Comparison of ENCODE assay signal across 26 cellular contexts in the genomic region with DNA sequence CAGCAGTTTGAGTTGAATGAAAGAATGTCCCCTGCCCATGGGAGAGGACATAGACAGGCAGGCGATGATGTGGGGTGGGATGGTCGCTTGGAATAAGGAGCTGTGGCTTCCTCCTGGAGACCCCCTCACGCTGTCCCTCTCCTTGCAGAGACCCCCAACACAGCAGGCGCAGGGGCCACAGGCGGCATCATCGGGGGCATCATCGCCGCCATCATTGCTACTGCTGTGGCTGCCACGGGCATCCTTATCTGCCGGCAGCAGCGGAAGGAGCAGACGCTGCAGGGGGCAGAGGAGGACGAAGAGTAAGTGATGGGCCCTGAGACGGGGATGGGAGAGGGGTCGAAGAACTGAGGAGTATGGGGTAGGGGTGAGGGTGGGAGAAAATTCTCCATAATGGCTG. TPM values are rescaled to one million over a fixed set of nuclear protein-coding genes. Genes with fewer than 3 reads are reported as not detected.
A peak's percentile ranks its signal among the peaks of the same experiment; 100 is the strongest.
DNase-seq lines count a peak whose midpoint lies in the region; ATAC-seq and TF ChIP-seq lines count a peak whose summit lies in the region.
"Had no signal": no experiment of that assay in that cellular context is flagged by ENCODE, and none has a peak within 500 bp of the region (broad histone marks: within the 10 kb centered on the region; RNA-seq: fewer than 3 reads in every experiment).

No MANE protein-coding gene starts in this region.

- H3K36me3 ChIP-seq in neural progenitor cell: no peaks in the 10 kb centered on the region

- no peak for TF ChIP-seq CTCF in neural progenitor cell (IDR thresholded peaks at IDR 0.05)

- no peak for DNase-seq in activated naive CD8-positive, alpha-beta T cell treated with anti-CD3 and anti-CD28 coated beads, Interleukin-2, amount 10 ng/mL, durations not matched to agents 7 days and 5 days
- no peak for DNase-seq in activated naive CD8-positive, alpha-beta T cell treated with anti-CD3 and anti-CD28 coated beads for 36 hours
- DNase-seq in neural progenitor cell (ENCODE audit: low spot score): no peak
- no peak for DNase-seq in activated naive CD4-positive, alpha-beta T cell treated with anti-CD3 and anti-CD28 coated beads, Interleukin-2, amount 50 U/mL, for 72 hours (ENCODE audit: low spot score in 2 of 2)
- DNase-seq in activated CD4-positive, alpha-beta T cell treated with anti-CD3 and anti-CD28 coated beads for 4 hours: no peak
- no peak for DNase-seq in COLO829 (ENCODE audit: low spot score)
- DNase-seq: ACHN; CD4-positive, alpha-beta T cell; GOT3; KBM-7; MM.1S; NCI-H1048; NCI-H1436; NCI-H187 treated with DMSO at 0.1 percent for 48 hours; NCI-H2107; NCI-H446 treated with DMSO at 0.1 percent for 48 hours; NCI-H526 treated with DMSO at 0.1 percent for 48 hours; OCI-M1; SJCRH30 had no signal

- peaks cover 4% of the 10 kb centered on the region for H3K4me1 Mint-ChIP-seq in activated naive CD8-positive, alpha-beta T cell treated with anti-CD3 and anti-CD28 coated beads, Interleukin-2, amount 10 ng/mL, durations not matched to agents 7 days and 5 days
- peaks cover 4% of the 10 kb centered on the region for H3K4me1 Mint-ChIP-seq in activated naive CD8-positive, alpha-beta T cell treated with anti-CD3 and anti-CD28 coated beads for 36 hours
- H3K4me1 Mint-ChIP-seq in dendritic cell treated with granulocyte-macrophage colony-stimulating factor and Interleukin-4, amounts not matched to agents 40 ng/mL and 50 ng/mL, for 4 days (ENCODE audit: low read depth): peaks cover 4% of the 10 kb centered on the region
- H3K4me1 Mint-ChIP-seq in neural progenitor cell: no peaks in the 10 kb centered on the region

- no peak overlapping the region for H2AFZ ChIP-seq in neural progenitor cell (replicated peaks)

- H3K27me3 Mint-ChIP-seq in activated naive CD8-positive, alpha-beta T cell treated with anti-CD3 and anti-CD28 coated beads, Interleukin-2, amount 10 ng/mL, durations not matched to agents 7 days and 5 days: no peaks in the 10 kb centered on the region
- no peaks in the 10 kb centered on the region for H3K27me3 Mint-ChIP-seq in activated naive CD8-positive, alpha-beta T cell treated with anti-CD3 and anti-CD28 coated beads for 36 hours
- H3K27me3 Mint-ChIP-seq in dendritic cell treated with granulocyte-macrophage colony-stimulating factor and Interleukin-4, amounts not matched to agents 40 ng/mL and 50 ng/mL, for 4 days: no peaks in the 10 kb centered on the region
- H3K27me3 Mint-ChIP-seq in neural progenitor cell (ENCODE audit: insufficient read depth, low read depth): peaks cover 8% of the 10 kb centered on the region
- H3K27me3 Mint-ChIP-seq: CD4-positive, alpha-beta T cell had no signal

- H3K9me3 ChIP-seq in neural progenitor cell (ENCODE audit: low read depth): no peaks in the 10 kb centered on the region
- H3K9me3 ChIP-seq: BLaER1, SJCRH30 had no signal

- H3K79me2 ChIP-seq in neural progenitor cell (ENCODE audit: low read depth): no peaks in the 10 kb centered on the region

- no peaks in the 10 kb centered on the region for H3K27me3 ChIP-seq in neural progenitor cell
- H3K27me3 ChIP-seq: BLaER1, SJCRH30 had no signal

- H4K20me1 ChIP-seq in neural progenitor cell (ENCODE audit: low read depth): peaks cover 9% of the 10 kb centered on the region

- no peak overlapping the region for H3K27ac ChIP-seq in neural progenitor cell
- H3K27ac ChIP-seq: 22Rv1, BLaER1, HL-60, SJCRH30 had no signal

- POLR2A ChIA-PET in activated naive CD8-positive, alpha-beta T cell treated with anti-CD3 and anti-CD28 coated beads, Interleukin-2, amount 10 ng/mL, durations not matched to agents 7 days and 5 days (lab: Charles Lee): no interaction called here

- intact Hi-C loops in dendritic cell treated with granulocyte-macrophage colony-stimulating factor and Interleukin-4, amounts not matched to agents 40 ng/mL and 50 ng/mL, for 4 days (cut with micrococcal nuclease): no loop called here

- no peak overlapping the region for H3K9ac ChIP-seq in neural progenitor cell
- H3K9ac ChIP-seq: BLaER1 had no signal

- H3F3A ChIP-seq in neural progenitor cell (ENCODE audit: low read depth): no peaks in the 10 kb centered on the region

- peak overlapping the region; percentile 19 for H3K27ac Mint-ChIP-seq in activated naive CD8-positive, alpha-beta T cell treated with anti-CD3 and anti-CD28 coated beads, Interleukin-2, amount 10 ng/mL, durations not matched to agents 7 days and 5 days
- no peak overlapping the region for H3K27ac Mint-ChIP-seq in activated naive CD8-positive, alpha-beta T cell treated with anti-CD3 and anti-CD28 coated beads for 36 hours
- H3K27ac Mint-ChIP-seq in dendritic cell treated with granulocyte-macrophage colony-stimulating factor and Interleukin-4, amounts not matched to agents 40 ng/mL and 50 ng/mL, for 4 days: peak overlapping the region; percentile 18
- peak overlapping the region; percentile 67 for H3K27ac Mint-ChIP-seq in neural progenitor cell
- H3K27ac Mint-ChIP-seq in activated naive CD4-positive, alpha-beta T cell treated with anti-CD3 and anti-CD28 coated beads, Interleukin-2, amount 50 U/mL, for 72 hours: peak overlapping the region in 1 of 2 donors; percentile 71
- H3K27ac Mint-ChIP-seq: CD4-positive, alpha-beta T cell had no signal

- no peaks in the 10 kb centered on the region for H3K36me3 Mint-ChIP-seq in activated naive CD8-positive, alpha-beta T cell treated with anti-CD3 and anti-CD28 coated beads, Interleukin-2, amount 10 ng/mL, durations not matched to agents 7 days and 5 days
- no peaks in the 10 kb centered on the region for H3K36me3 Mint-ChIP-seq in activated naive CD8-positive, alpha-beta T cell treated with anti-CD3 and anti-CD28 coated beads for 36 hours
- H3K36me3 Mint-ChIP-seq in dendritic cell treated with granulocyte-macrophage colony-stimulating factor and Interleukin-4, amounts not matched to agents 40 ng/mL and 50 ng/mL, for 4 days (ENCODE audit: low read depth): peaks cover 86% of the 10 kb centered on the region
- peaks cover 12% of the 10 kb centered on the region for H3K36me3 Mint-ChIP-seq in neural progenitor cell
- no peaks in the 10 kb centered on the region for H3K36me3 Mint-ChIP-seq in activated naive CD4-positive, alpha-beta T cell treated with anti-CD3 and anti-CD28 coated beads, Interleukin-2, amount 50 U/mL, for 72 hours

- ATAC-seq in activated naive CD8-positive, alpha-beta T cell treated with anti-CD3 and anti-CD28 coated beads, Interleukin-2, amount 10 ng/mL, durations not matched to agents 7 days and 5 days (ENCODE audit: low read depth): no peak
- no peak for ATAC-seq in activated naive CD4-positive, alpha-beta T cell treated with anti-CD3 and anti-CD28 coated beads, Interleukin-2, amount 50 U/mL, for 72 hours
- no peak for ATAC-seq in HG03442 (IDR thresholded peaks at IDR 0.05; ENCODE audit: unreplicated experiment)

- no peak overlapping the region for H3K4me3 ChIP-seq in neural progenitor cell
- H3K4me3 ChIP-seq: BLaER1, SJCRH30 had no signal

- H3K9me3 Mint-ChIP-seq in activated naive CD8-positive, alpha-beta T cell treated with anti-CD3 and anti-CD28 coated beads, Interleukin-2, amount 10 ng/mL, durations not matched to agents 7 days and 5 days: no peaks in the 10 kb centered on the region
- H3K9me3 Mint-ChIP-seq in activated naive CD8-positive, alpha-beta T cell treated with anti-CD3 and anti-CD28 coated beads for 36 hours: no peaks in the 10 kb centered on the region
- H3K9me3 Mint-ChIP-seq in dendritic cell treated with granulocyte-macrophage colony-stimulating factor and Interleukin-4, amounts not matched to agents 40 ng/mL and 50 ng/mL, for 4 days: no peaks in the 10 kb centered on the region
- H3K9me3 Mint-ChIP-seq in neural progenitor cell: no peaks in the 10 kb centered on the region
- no peaks in the 10 kb centered on the region for H3K9me3 Mint-ChIP-seq in activated naive CD4-positive, alpha-beta T cell treated with anti-CD3 and anti-CD28 coated beads, Interleukin-2, amount 50 U/mL, for 72 hours
- H3K9me3 Mint-ChIP-seq: CD4-positive, alpha-beta T cell had no signal

- no peaks in the 10 kb centered on the region for H3K4me1 ChIP-seq in neural progenitor cell

- H3K4me2 ChIP-seq in neural progenitor cell: no peak overlapping the region
- H3K4me2 ChIP-seq: BLaER1 had no signal

- H3K4me3 Mint-ChIP-seq in activated naive CD8-positive, alpha-beta T cell treated with anti-CD3 and anti-CD28 coated beads, Interleukin-2, amount 10 ng/mL, durations not matched to agents 7 days and 5 days: no peak overlapping the region
- H3K4me3 Mint-ChIP-seq in activated naive CD8-positive, alpha-beta T cell treated with anti-CD3 and anti-CD28 coated beads for 36 hours: no peak overlapping the region
- H3K4me3 Mint-ChIP-seq in dendritic cell treated with granulocyte-macrophage colony-stimulating factor and Interleukin-4, amounts not matched to agents 40 ng/mL and 50 ng/mL, for 4 days: no peak overlapping the region
- H3K4me3 Mint-ChIP-seq in neural progenitor cell: no peak overlapping the region
- H3K4me3 Mint-ChIP-seq: CD4-positive, alpha-beta T cell had no signal

RNA-seq across cellular contexts. Expression of a gene that starts 9.0 kb away (rescaled TPM):
- 10 to 100 TPM; 50.3 to 53.5 TPM for total RNA-seq in activated naive CD8-positive, alpha-beta T cell treated with anti-CD3 and anti-CD28 coated beads, Interleukin-2, amount 10 ng/mL, durations not matched to agents 7 days and 5 days
- total RNA-seq in activated naive CD8-positive, alpha-beta T cell treated with anti-CD3 and anti-CD28 coated beads for 36 hours: 100 to 1,000 TPM; 235 to 236 TPM
- 30.1 and 110 TPM in 2 replicates for total RNA-seq in neural progenitor cell (ENCODE audit: low replicate concordance)
- 100 to 1,000 TPM in 1 of 2 donors, 10 to 100 TPM in 1; 38.2 to 120 TPM for total RNA-seq in activated naive CD4-positive, alpha-beta T cell treated with anti-CD3 and anti-CD28 coated beads, Interleukin-2, amount 50 U/mL, for 72 hours

RNA-seq across cellular contexts. Expression of a gene that starts 23.5 kb away (rescaled TPM):
- total RNA-seq in activated naive CD8-positive, alpha-beta T cell treated with anti-CD3 and anti-CD28 coated beads, Interleukin-2, amount 10 ng/mL, durations not matched to agents 7 days and 5 days: 10 to 100 TPM; 10.5 to 12.9 TPM
- total RNA-seq in activated naive CD8-positive, alpha-beta T cell treated with anti-CD3 and anti-CD28 coated beads for 36 hours: under 1 TPM; 0.46 to 0.62 TPM
- total RNA-seq in neural progenitor cell (ENCODE audit: low replicate concordance): 195 and 530 TPM in 2 replicates
- total RNA-seq in activated naive CD4-positive, alpha-beta T cell treated with anti-CD3 and anti-CD28 coated beads, Interleukin-2, amount 50 U/mL, for 72 hours: 1 to 10 TPM in 1 of 2 donors, under 1 TPM in 1; 0.80 to 2.9 TPM

RNA-seq across cellular contexts. Expression of a gene that starts 32.3 kb away (rescaled TPM):
- total RNA-seq in activated naive CD8-positive, alpha-beta T cell treated with anti-CD3 and anti-CD28 coated beads, Interleukin-2, amount 10 ng/mL, durations not matched to agents 7 days and 5 days: 10 to 100 TPM; 11.6 to 12.7 TPM
- total RNA-seq in activated naive CD8-positive, alpha-beta T cell treated with anti-CD3 and anti-CD28 coated beads for 36 hours: 1 to 10 TPM; 1.5 to 3.0 TPM
- 16.1 and 17.6 TPM in 2 replicates for total RNA-seq in neural progenitor cell (ENCODE audit: low replicate concordance)
- total RNA-seq in activated naive CD4-positive, alpha-beta T cell treated with anti-CD3 and anti-CD28 coated beads, Interleukin-2, amount 50 U/mL, for 72 hours: under 1 TPM in 1 of 2 donors, not detected in 1; 0.61 TPM
- total RNA-seq: CD4-positive, alpha-beta T cell had no signal

RNA-seq across cellular contexts. Expression of a gene that starts 36.0 kb away (rescaled TPM):
- 1 to 10 TPM; 1.9 to 2.4 TPM for total RNA-seq in activated naive CD8-positive, alpha-beta T cell treated with anti-CD3 and anti-CD28 coated beads, Interleukin-2, amount 10 ng/mL, durations not matched to agents 7 days and 5 days
- under 1 TPM; 0.43 to 0.60 TPM for total RNA-seq in activated naive CD8-positive, alpha-beta T cell treated with anti-CD3 and anti-CD28 coated beads for 36 hours
- 54.2 and 210 TPM in 2 replicates for total RNA-seq in neural progenitor cell (ENCODE audit: low replicate concordance)
- under 1 TPM; 0.89 to 0.98 TPM for total RNA-seq in activated naive CD4-positive, alpha-beta T cell treated with anti-CD3 and anti-CD28 coated beads, Interleukin-2, amount 50 U/mL, for 72 hours

RNA-seq across cellular contexts. Expression of a gene that starts 60.0 kb away (rescaled TPM):
- total RNA-seq in activated naive CD8-positive, alpha-beta T cell treated with anti-CD3 and anti-CD28 coated beads, Interleukin-2, amount 10 ng/mL, durations not matched to agents 7 days and 5 days: not detected
- total RNA-seq in activated naive CD8-positive, alpha-beta T cell treated with anti-CD3 and anti-CD28 coated beads for 36 hours: not detected
- not detected in 2 replicates for total RNA-seq in neural progenitor cell (ENCODE audit: low replicate concordance)
- total RNA-seq in activated naive CD4-positive, alpha-beta T cell treated with anti-CD3 and anti-CD28 coated beads, Interleukin-2, amount 50 U/mL, for 72 hours: not detected
- total RNA-seq: CD4-positive, alpha-beta T cell; Daoy; HT-29 had no signal

Comparison
In these comparisons a context has a peak if more than half of its experiments do, and no peak if none do; other contexts are left out.
1. RNA of a gene that starts 23.5 kb away (total RNA-seq): 195 to 530 TPM in neural progenitor cell; 10.5 to 12.9 TPM in activated naive CD8-positive, alpha-beta T cell treated with anti-CD3 and anti-CD28 coated beads, Interleukin-2, amount 10 ng/mL, durations not matched to agents 7 days and 5 days, 0.80 to 2.9 TPM in activated naive CD4-positive, alpha-beta T cell treated with anti-CD3 and anti-CD28 coated beads, Interleukin-2, amount 50 U/mL, for 72 hours and 0.46 to 0.62 TPM in activated naive CD8-positive, alpha-beta T cell treated with anti-CD3 and anti-CD28 coated beads for 36 hours; every median in the first group is over 10 times any median in the second.